Comparison of ENCODE assay signal across 38 cellular contexts in genomic region chr20:23448167-23448566, GRCh38. TPM values are rescaled to one million over a fixed set of nuclear protein-coding genes. Genes with fewer than 3 reads are reported as not detected.
"Had no signal": no experiment of that assay in that cellular context is flagged by ENCODE, and none has a peak within 500 bp of the region (broad histone marks: within the 10 kb centered on the region; RNA-seq: fewer than 3 reads in every experiment).

No MANE protein-coding gene starts in this region.

- H3K27ac ChIP-seq: adrenal gland, body of pancreas, brain microvascular endothelial cell, breast epithelium, VCaP had no signal

- FAIRE-seq: astrocyte, TTC549 had no signal

- H3K36me3 Mint-ChIP-seq: activated CD4-positive, alpha-beta memory T cell treated with anti-CD3 and anti-CD28 coated beads for 36 hours; activated naive CD4-positive, alpha-beta T cell treated with anti-CD3 and anti-CD28 coated beads, Interleukin-2, amount 50 U/mL, for 72 hours; activated naive CD8-positive, alpha-beta T cell treated with anti-CD3 and anti-CD28 coated beads for 36 hours had no signal

- H3K36me3 ChIP-seq: adrenal gland, brain microvascular endothelial cell, breast epithelium had no signal

- H3K4me3 Mint-ChIP-seq: activated B cell treated with CpG ODN at 0.5 μM for 24 hours; activated CD4-positive, alpha-beta memory T cell treated with anti-CD3 and anti-CD28 coated beads for 36 hours; activated CD4-positive, alpha-beta T cell treated with anti-CD3 and anti-CD28 coated beads, Interleukin-2, amount 10 ng/mL, durations not matched to agents 7 days and 5 days; activated CD8-positive, alpha-beta T cell treated with anti-CD3 and anti-CD28 coated beads for 36 hours; activated naive CD4-positive, alpha-beta T cell treated with anti-CD3 and anti-CD28 coated beads for 36 hours; activated naive CD8-positive, alpha-beta T cell treated with anti-CD3 and anti-CD28 coated beads for 36 hours; activated T-cell treated with anti-CD3 and anti-CD28 coated beads, Interleukin-2, amount 50 U/mL, for 4 hours; activated T-cell treated with anti-CD3 and anti-CD28 coated beads, Interleukin-2, amount 50 U/mL, for 72 hours; activated T-helper 1 cell treated with anti-CD3 and anti-CD28 coated beads, Interleukin-12 subunit alpha, Interleukin-12 subunit beta, Interleukin-2, Interleukin-4 antibody, amounts not matched to agents 30 ng/mL and 10 ng/mL and 1 ng/mL, durations not matched to agents 14 hours and 24 hours and 36 hours; activated T-helper 17 cell treated with anti-CD3 and anti-CD28 coated beads, Interleukin-2, amount 50 U/mL, for 72 hours; T-helper 1 cell treated with Interleukin-12 subunit alpha and Interleukin-12 subunit beta and Interleukin-4 antibody, amounts not matched to agents 30 μg/mL and 1 μg/mL, for 36 hours; T-helper 2 cell treated with Interferon-gamma antibody and Interleukin-4, amounts not matched to agents 5 μg/mL and 100 μg/mL, for 36 hours had no signal

- H3K27ac Mint-ChIP-seq: activated B cell treated with CpG ODN at 0.5 μM for 24 hours; activated CD4-positive, alpha-beta memory T cell treated with anti-CD3 and anti-CD28 coated beads for 36 hours; activated CD4-positive, alpha-beta T cell treated with anti-CD3 and anti-CD28 coated beads, Interleukin-2, amount 10 ng/mL, durations not matched to agents 7 days and 5 days; activated CD8-positive, alpha-beta T cell treated with anti-CD3 and anti-CD28 coated beads for 36 hours; activated naive CD4-positive, alpha-beta T cell treated with anti-CD3 and anti-CD28 coated beads for 36 hours; activated naive CD4-positive, alpha-beta T cell treated with anti-CD3 and anti-CD28 coated beads, Interleukin-2, amount 50 U/mL, for 72 hours; activated naive CD8-positive, alpha-beta T cell treated with anti-CD3 and anti-CD28 coated beads for 36 hours; activated T-cell treated with anti-CD3 and anti-CD28 coated beads, Interleukin-2, amount 50 U/mL, for 72 hours; activated T-helper 1 cell treated with anti-CD3 and anti-CD28 coated beads, Interleukin-12 subunit alpha, Interleukin-12 subunit beta, Interleukin-2, Interleukin-4 antibody, amounts not matched to agents 30 ng/mL and 10 ng/mL and 1 ng/mL, durations not matched to agents 14 hours and 24 hours and 36 hours; activated T-helper 17 cell treated with anti-CD3 and anti-CD28 coated beads, Interleukin-2, amount 50 U/mL, for 72 hours; T-helper 1 cell treated with Interleukin-12 subunit alpha and Interleukin-12 subunit beta and Interleukin-4 antibody, amounts not matched to agents 30 μg/mL and 1 μg/mL, for 36 hours; T-helper 2 cell treated with Interferon-gamma antibody and Interleukin-4, amounts not matched to agents 5 μg/mL and 100 μg/mL, for 36 hours had no signal

- H3K4me1 ChIP-seq: adrenal gland, body of pancreas, breast epithelium had no signal

- H3K9me3 ChIP-seq: adrenal gland, body of pancreas, breast epithelium had no signal

- H3K4me3 ChIP-seq: adrenal gland, body of pancreas, breast epithelium had no signal

- H3K9me3 Mint-ChIP-seq: activated B cell treated with CpG ODN at 0.5 μM for 24 hours; activated CD4-positive, alpha-beta memory T cell treated with anti-CD3 and anti-CD28 coated beads for 36 hours; activated CD4-positive, alpha-beta T cell treated with anti-CD3 and anti-CD28 coated beads, Interleukin-2, amount 10 ng/mL, durations not matched to agents 7 days and 5 days; activated CD8-positive, alpha-beta T cell treated with anti-CD3 and anti-CD28 coated beads for 36 hours; activated naive CD4-positive, alpha-beta T cell treated with anti-CD3 and anti-CD28 coated beads for 36 hours; activated naive CD4-positive, alpha-beta T cell treated with anti-CD3 and anti-CD28 coated beads, Interleukin-2, amount 50 U/mL, for 72 hours; activated naive CD8-positive, alpha-beta T cell treated with anti-CD3 and anti-CD28 coated beads for 36 hours; activated T-cell treated with anti-CD3 and anti-CD28 coated beads, Interleukin-2, amount 50 U/mL, for 4 hours; activated T-cell treated with anti-CD3 and anti-CD28 coated beads, Interleukin-2, amount 50 U/mL, for 72 hours; activated T-helper 1 cell treated with anti-CD3 and anti-CD28 coated beads, Interleukin-12 subunit alpha, Interleukin-12 subunit beta, Interleukin-2, Interleukin-4 antibody, amounts not matched to agents 30 ng/mL and 10 ng/mL and 1 ng/mL, durations not matched to agents 14 hours and 24 hours and 36 hours; activated T-helper 17 cell treated with anti-CD3 and anti-CD28 coated beads, Interleukin-2, amount 50 U/mL, for 72 hours; T-helper 1 cell treated with Interleukin-12 subunit alpha and Interleukin-12 subunit beta and Interleukin-4 antibody, amounts not matched to agents 30 μg/mL and 1 μg/mL, for 36 hours; T-helper 2 cell treated with Interferon-gamma antibody and Interleukin-4, amounts not matched to agents 5 μg/mL and 100 μg/mL, for 36 hours had no signal

- DNase-seq: activated B cell treated with CpG ODN at 0.5 μM for 24 hours; activated CD4-positive, alpha-beta memory T cell treated with anti-CD3 and anti-CD28 coated beads for 36 hours; activated CD4-positive, alpha-beta T cell treated with anti-CD3 and anti-CD28 coated beads for 4 hours; activated CD4-positive, alpha-beta T cell treated with anti-CD3 and anti-CD28 coated beads, Interleukin-2, amount 10 ng/mL, durations not matched to agents 7 days and 5 days; activated CD4-positive, CD25-positive, alpha-beta regulatory T cell treated with anti-CD3 and anti-CD28 coated beads, Interleukin-2, amount 50 U/mL, for 72 hours; activated CD8-positive, alpha-beta memory T cell treated with anti-CD3 and anti-CD28 coated beads, Interleukin-2, amount 50 U/mL, for 4 hours; activated CD8-positive, alpha-beta T cell treated with anti-CD3 and anti-CD28 coated beads for 36 hours; activated effector memory CD4-positive, alpha-beta T cell treated with anti-CD3 and anti-CD28 coated beads, Interleukin-2, amount 50 U/mL, for 16 hours; activated gamma-delta T cell treated with Interleukin-2 at 50 U/mL for 16 hours; activated naive CD4-positive, alpha-beta T cell; activated naive CD4-positive, alpha-beta T cell treated with anti-CD3 and anti-CD28 coated beads for 36 hours; activated naive CD4-positive, alpha-beta T cell treated with anti-CD3 and anti-CD28 coated beads, Interleukin-2, amount 50 U/mL, for 16 hours; activated naive CD8-positive, alpha-beta T cell treated with anti-CD3 and anti-CD28 coated beads for 36 hours; activated T-cell treated with anti-CD3 and anti-CD28 coated beads for 4 hours; activated T-cell treated with anti-CD3 and anti-CD28 coated beads, Interleukin-2, amount 50 U/mL, for 1 hour; activated T-cell treated with anti-CD3 and anti-CD28 coated beads, Interleukin-2, amount 50 U/mL, for 4 hours; activated T-cell treated with anti-CD3 and anti-CD28 coated beads, Interleukin-2, amount 50 U/mL, for 72 hours; adrenal gland; amniotic stem cell; aorta; body of pancreas; brain microvascular endothelial cell; central memory CD4-positive, alpha-beta T cell; T-helper 1 cell; T-helper 2 cell; T-helper 9 cell had no signal

- H3K27me3 ChIP-seq: adrenal gland, body of pancreas, brain microvascular endothelial cell, breast epithelium had no signal

- H3K4me1 Mint-ChIP-seq: activated B cell treated with CpG ODN at 0.5 μM for 24 hours; activated T-helper 17 cell treated with anti-CD3 and anti-CD28 coated beads, Interleukin-2, amount 50 U/mL, for 72 hours had no signal

- H3K27me3 Mint-ChIP-seq: activated B cell treated with CpG ODN at 0.5 μM for 24 hours; activated CD4-positive, alpha-beta T cell treated with anti-CD3 and anti-CD28 coated beads, Interleukin-2, amount 10 ng/mL, durations not matched to agents 7 days and 5 days; activated CD8-positive, alpha-beta T cell treated with anti-CD3 and anti-CD28 coated beads for 36 hours; activated naive CD8-positive, alpha-beta T cell treated with anti-CD3 and anti-CD28 coated beads for 36 hours had no signal

- ATAC-seq: activated CD8-positive, alpha-beta T cell treated with anti-CD3 and anti-CD28 coated beads for 36 hours; activated naive CD4-positive, alpha-beta T cell treated with anti-CD3 and anti-CD28 coated beads, Interleukin-2, amount 50 U/mL, for 72 hours; activated T-cell treated with anti-CD3 and anti-CD28 coated beads, Interleukin-2, amount 50 U/mL, for 4 hours; activated T-cell treated with anti-CD3 and anti-CD28 coated beads, Interleukin-2, amount 50 U/mL, for 72 hours; activated T-helper 17 cell treated with anti-CD3 and anti-CD28 coated beads, Interleukin-2, amount 50 U/mL, for 72 hours; body of pancreas had no signal

RNA-seq across cellular contexts. Expression of gene CST11, which starts 4.5 kb away (rescaled TPM):
- total RNA-seq: activated B cell treated with CpG ODN at 0.5 μM for 24 hours; activated CD4-positive, alpha-beta memory T cell treated with anti-CD3 and anti-CD28 coated beads for 36 hours; activated CD4-positive, alpha-beta T cell treated with anti-CD3 and anti-CD28 coated beads, Interleukin-2, amount 10 ng/mL, durations not matched to agents 7 days and 5 days; activated CD8-positive, alpha-beta memory T cell treated with anti-CD3 and anti-CD28 coated beads for 36 hours; activated CD8-positive, alpha-beta T cell treated with anti-CD3 and anti-CD28 coated beads for 36 hours; activated naive CD4-positive, alpha-beta T cell treated with anti-CD3 and anti-CD28 coated beads for 36 hours; activated naive CD4-positive, alpha-beta T cell treated with anti-CD3 and anti-CD28 coated beads, Interleukin-2, amount 50 U/mL, for 72 hours; activated naive CD8-positive, alpha-beta T cell treated with anti-CD3 and anti-CD28 coated beads for 36 hours; activated T-cell treated with anti-CD3 and anti-CD28 coated beads, Interleukin-2, amount 50 U/mL, for 4 hours; activated T-cell treated with anti-CD3 and anti-CD28 coated beads, Interleukin-2, amount 50 U/mL, for 72 hours; activated T-helper 1 cell treated with anti-CD3 and anti-CD28 coated beads, Interleukin-12 subunit alpha, Interleukin-12 subunit beta, Interleukin-2, Interleukin-4 antibody, amounts not matched to agents 30 ng/mL and 10 ng/mL and 1 ng/mL, durations not matched to agents 14 hours and 24 hours and 36 hours; activated T-helper 17 cell treated with anti-CD3 and anti-CD28 coated beads, Interleukin-2, amount 50 U/mL, for 72 hours; adrenal gland; aorta; astrocyte; body of pancreas; breast epithelium; cardiac septum; cerebellum had no signal
- polyA plus RNA-seq: adrenal gland, aorta had no signal

RNA-seq across cellular contexts. Expression of gene CSTL1, which starts 8.7 kb away (rescaled TPM):
- total RNA-seq: activated B cell treated with CpG ODN at 0.5 μM for 24 hours; activated CD4-positive, alpha-beta memory T cell treated with anti-CD3 and anti-CD28 coated beads for 36 hours; activated CD4-positive, alpha-beta T cell treated with anti-CD3 and anti-CD28 coated beads, Interleukin-2, amount 10 ng/mL, durations not matched to agents 7 days and 5 days; activated CD8-positive, alpha-beta memory T cell treated with anti-CD3 and anti-CD28 coated beads for 36 hours; activated CD8-positive, alpha-beta T cell treated with anti-CD3 and anti-CD28 coated beads for 36 hours; activated naive CD4-positive, alpha-beta T cell treated with anti-CD3 and anti-CD28 coated beads for 36 hours; activated naive CD4-positive, alpha-beta T cell treated with anti-CD3 and anti-CD28 coated beads, Interleukin-2, amount 50 U/mL, for 72 hours; activated naive CD8-positive, alpha-beta T cell treated with anti-CD3 and anti-CD28 coated beads for 36 hours; activated T-cell treated with anti-CD3 and anti-CD28 coated beads, Interleukin-2, amount 50 U/mL, for 4 hours; activated T-cell treated with anti-CD3 and anti-CD28 coated beads, Interleukin-2, amount 50 U/mL, for 72 hours; activated T-helper 1 cell treated with anti-CD3 and anti-CD28 coated beads, Interleukin-12 subunit alpha, Interleukin-12 subunit beta, Interleukin-2, Interleukin-4 antibody, amounts not matched to agents 30 ng/mL and 10 ng/mL and 1 ng/mL, durations not matched to agents 14 hours and 24 hours and 36 hours; activated T-helper 17 cell treated with anti-CD3 and anti-CD28 coated beads, Interleukin-2, amount 50 U/mL, for 72 hours; adrenal gland; aorta; astrocyte; body of pancreas; breast epithelium; cardiac septum; cerebellum had no signal
- polyA plus RNA-seq: adrenal gland, aorta had no signal

RNA-seq across cellular contexts. Expression of gene CST8, which starts 42.8 kb away (rescaled TPM):
- total RNA-seq: activated B cell treated with CpG ODN at 0.5 μM for 24 hours; activated CD4-positive, alpha-beta memory T cell treated with anti-CD3 and anti-CD28 coated beads for 36 hours; activated CD4-positive, alpha-beta T cell treated with anti-CD3 and anti-CD28 coated beads, Interleukin-2, amount 10 ng/mL, durations not matched to agents 7 days and 5 days; activated CD8-positive, alpha-beta memory T cell treated with anti-CD3 and anti-CD28 coated beads for 36 hours; activated CD8-positive, alpha-beta T cell treated with anti-CD3 and anti-CD28 coated beads for 36 hours; activated naive CD4-positive, alpha-beta T cell treated with anti-CD3 and anti-CD28 coated beads for 36 hours; activated naive CD4-positive, alpha-beta T cell treated with anti-CD3 and anti-CD28 coated beads, Interleukin-2, amount 50 U/mL, for 72 hours; activated naive CD8-positive, alpha-beta T cell treated with anti-CD3 and anti-CD28 coated beads for 36 hours; activated T-cell treated with anti-CD3 and anti-CD28 coated beads, Interleukin-2, amount 50 U/mL, for 4 hours; activated T-cell treated with anti-CD3 and anti-CD28 coated beads, Interleukin-2, amount 50 U/mL, for 72 hours; activated T-helper 1 cell treated with anti-CD3 and anti-CD28 coated beads, Interleukin-12 subunit alpha, Interleukin-12 subunit beta, Interleukin-2, Interleukin-4 antibody, amounts not matched to agents 30 ng/mL and 10 ng/mL and 1 ng/mL, durations not matched to agents 14 hours and 24 hours and 36 hours; adrenal gland; aorta; astrocyte; body of pancreas; breast epithelium; cardiac septum; cerebellum had no signal
- polyA plus RNA-seq: adrenal gland, aorta had no signal
